ENCODE assay signal across 8 cellular contexts in genomic region chr3:23762214-23763039, GRCh38. TPM values are rescaled to one million over a fixed set of nuclear protein-coding genes. Genes with fewer than 3 reads are reported as not detected.
A peak's percentile ranks its signal among the peaks of the same experiment; 100 is the strongest.
DNase-seq lines count a peak whose midpoint lies in the region; ATAC-seq and TF ChIP-seq lines count a peak whose summit lies in the region.

No MANE protein-coding gene starts in this region.

- H4K20me1 ChIP-seq in BLaER1 (no peaks in the 10 kb centered on the region), fibroblast of lung (ENCODE audit: control insufficient read depth, extremely low read depth, insufficient read depth, low read length) (no peaks in the 10 kb centered on the region)

- H3K79me2 ChIP-seq in fibroblast of lung (ENCODE audit: control insufficient read depth, insufficient read depth, low read length), result no peaks in the 10 kb centered on the region

- peak overlapping the region; percentile 55 for H3K27ac ChIP-seq in BLaER1
- H3K27ac ChIP-seq in fibroblast of lung (ENCODE audit: insufficient read depth, low read length), result peak overlapping the region; percentile 42

- DNase-seq in fibroblast of lung (ENCODE audit: low read depth in 2 of 2) (peak in 1 of 2 donors; percentile 63), 8988T (no peak), posterior cingulate gyrus (no peak), NCI-H2081 treated with DMSO at 0.1 percent for 48 hours (lab: John Stamatoyannopoulos, UW) (no peak), NCI-H1694 (lab: John Stamatoyannopoulos, UW) (no peak)

- peak overlapping the region; percentile 36 for H3K4me3 ChIP-seq in BLaER1
- H3K4me3 ChIP-seq in fibroblast of lung (replicated peaks in 1 of 4; ENCODE audit: control extremely low read depth in 1 of 4, insufficient read depth in 1 of 4, low read depth in 3 of 4, low read length in 4 of 4), result peak overlapping the region in 3 of 4 experiments; percentile 14 to 40 (median 38)

- H3K4me1 ChIP-seq in BLaER1 (peaks cover 42% of the 10 kb centered on the region), fibroblast of lung (ENCODE audit: control insufficient read depth, extremely low read depth, insufficient read depth, low read length) (peaks cover 2% of the 10 kb centered on the region)

- no peaks in the 10 kb centered on the region for H3K9me3 ChIP-seq in BLaER1
- H3K9me3 ChIP-seq in fibroblast of lung (ENCODE audit: control insufficient read depth, insufficient read depth, low read depth, low read length), result no peaks in the 10 kb centered on the region

- peak overlapping the region; percentile 80 for H2AFZ ChIP-seq in fibroblast of lung (ENCODE audit: low read length)

- H3K36me3 ChIP-seq in BLaER1, result no peaks in the 10 kb centered on the region
- no peaks in the 10 kb centered on the region for H3K36me3 ChIP-seq in fibroblast of lung (ENCODE audit: control insufficient read depth, insufficient read depth, low read length)

- intact Hi-C loops in posterior cingulate gyrus (cut with DNase I), result no loop called here

- no peaks in the 10 kb centered on the region for H3K27me3 ChIP-seq in BLaER1
- H3K27me3 ChIP-seq in fibroblast of lung (ENCODE audit: control insufficient read depth, insufficient read depth, low read length), result no peaks in the 10 kb centered on the region

- ATAC-seq in GM19395 (IDR thresholded peaks at IDR 0.05; ENCODE audit: unreplicated experiment), result peak; percentile 86
- peak; percentile 87 for ATAC-seq in HG03342 (IDR thresholded peaks at IDR 0.05; ENCODE audit: unreplicated experiment)

- peak overlapping the region; percentile 90 for H3K4me2 ChIP-seq in BLaER1
- H3K4me2 ChIP-seq in fibroblast of lung (ENCODE audit: extremely low read depth, insufficient read depth, low read length), result peak overlapping the region; percentile 77

- TF ChIP-seq CTCF in fibroblast of lung (conservative IDR thresholded peaks at IDR 0.05 in 1 of 2, IDR thresholded peaks at IDR 0.05 in 1 of 2; ENCODE audit: low read depth in 1 of 2, low read length in 2 of 2), result no peak

- H3K9ac ChIP-seq in BLaER1 (peak overlapping the region; percentile 55; the same call in 1 of the 2 replicates), fibroblast of lung (ENCODE audit: insufficient read depth, low read length) (peak overlapping the region; percentile 25)

RNA-seq across cellular contexts. Expression of gene UBE2E1, which starts 43.3 kb away (rescaled TPM):
- 94.5 and 129 TPM in 2 replicates for total RNA-seq in fibroblast of lung
- polyA plus RNA-seq in fibroblast of lung, result 135 and 174 TPM in 2 replicates
- polyA plus RNA-seq in fibroblast of lung (2012), result 109 and 144 TPM in 2 replicates
- 23.5 and 35.9 TPM in 2 replicates for polyA minus RNA-seq in fibroblast of lung (ENCODE audit: low replicate concordance)
